ENCODE assay signal across 1 cellular context in the genomic region with DNA sequence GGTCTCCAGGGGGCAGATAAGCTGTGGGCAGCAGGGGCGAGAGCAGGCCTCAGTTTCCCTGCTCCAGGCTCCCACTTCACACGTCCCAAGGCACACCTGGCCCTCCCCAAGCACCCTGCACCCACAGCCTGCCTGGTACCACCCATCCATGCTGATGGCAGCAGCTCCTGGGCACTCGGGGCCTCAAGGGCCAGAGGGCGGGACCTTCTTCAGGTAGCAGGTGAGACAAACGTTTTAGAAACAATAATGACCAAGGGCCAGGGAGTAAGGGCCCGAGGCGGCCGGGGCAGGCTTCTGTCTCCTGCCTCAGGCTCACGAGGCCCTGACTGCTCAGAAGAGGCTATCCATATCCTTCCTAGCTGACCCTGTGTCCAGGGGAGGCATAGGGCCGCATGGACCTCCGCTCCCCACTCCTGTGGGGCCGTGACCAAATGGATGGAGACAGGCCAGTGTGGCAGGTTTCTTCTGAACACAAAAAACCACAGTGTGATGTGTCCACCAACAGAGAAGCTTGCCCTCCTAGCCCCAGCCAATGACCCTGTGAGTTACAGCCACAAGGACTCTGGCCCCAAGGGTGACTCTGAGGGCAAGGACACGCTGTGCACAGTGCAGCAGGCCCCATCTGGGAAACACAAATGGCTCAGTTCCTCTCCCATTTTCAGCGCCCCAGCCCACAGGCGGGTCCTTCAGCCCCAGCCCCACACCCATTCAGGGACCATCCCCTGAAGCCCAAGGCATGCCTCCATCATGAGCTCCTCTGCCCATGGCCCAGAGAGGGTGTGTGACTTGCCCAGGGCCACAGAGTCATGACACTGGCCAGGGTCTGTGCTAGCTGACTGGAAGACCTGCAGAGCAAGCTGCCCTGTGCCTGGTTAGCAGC.
TF ChIP-seq lines count a peak whose summit lies in the region.

No MANE protein-coding gene starts in this region.

TF ChIP-seq in H1, 55 proteins besides CTCF, POLR2A, EP300 and RAD21:
- TF ChIP-seq NRF1 (IDR thresholded peaks at IDR 0.05; ENCODE audit: low read depth, low read length) (no peak), TCF12 (IDR thresholded peaks at IDR 0.05; ENCODE audit: low read depth, low read length) (no peak), GTF2F1 (IDR thresholded peaks at IDR 0.05; ENCODE audit: borderline replicate concordance, low read depth, low read length) (no peak), CHD2 (IDR thresholded peaks at IDR 0.05; ENCODE audit: low read length) (no peak), YY1 (IDR thresholded peaks at IDR 0.05; ENCODE audit: low read depth, low read length) (no peak), RXRA (IDR thresholded peaks at IDR 0.05; ENCODE audit: insufficient read depth, low read depth, low read length) (no peak), PHF8 (conservative IDR thresholded peaks at IDR 0.05; ENCODE audit: low read depth, low read length) (no peak), CTBP2 (IDR thresholded peaks at IDR 0.05; ENCODE audit: borderline replicate concordance, insufficient read depth, insufficient read length, low read length) (no peak), GABPA (IDR thresholded peaks at IDR 0.05; ENCODE audit: borderline replicate concordance, insufficient read depth, low read length) (no peak), JUN (IDR thresholded peaks at IDR 0.05; ENCODE audit: low read depth, low read length) (no peak), SIX5 (IDR thresholded peaks at IDR 0.05; ENCODE audit: low read depth, low read length) (no peak), TAF1 (IDR thresholded peaks at IDR 0.05; ENCODE audit: low read depth, low read length) (no peak), JUND (IDR thresholded peaks at IDR 0.05; ENCODE audit: low read length) (no peak), SP1 (IDR thresholded peaks at IDR 0.05; ENCODE audit: low read depth, low read length) (no peak), HDAC2 (IDR thresholded peaks at IDR 0.05; ENCODE audit: borderline replicate concordance in 1 of 2, low read depth in 2 of 2, low read length in 2 of 2) (no peak), NANOG (IDR thresholded peaks at IDR 0.05; ENCODE audit: insufficient read depth, low read depth, low read length, poor library complexity, severe bottlenecking) (no peak)
- TF ChIP-seq, protein P1, sequence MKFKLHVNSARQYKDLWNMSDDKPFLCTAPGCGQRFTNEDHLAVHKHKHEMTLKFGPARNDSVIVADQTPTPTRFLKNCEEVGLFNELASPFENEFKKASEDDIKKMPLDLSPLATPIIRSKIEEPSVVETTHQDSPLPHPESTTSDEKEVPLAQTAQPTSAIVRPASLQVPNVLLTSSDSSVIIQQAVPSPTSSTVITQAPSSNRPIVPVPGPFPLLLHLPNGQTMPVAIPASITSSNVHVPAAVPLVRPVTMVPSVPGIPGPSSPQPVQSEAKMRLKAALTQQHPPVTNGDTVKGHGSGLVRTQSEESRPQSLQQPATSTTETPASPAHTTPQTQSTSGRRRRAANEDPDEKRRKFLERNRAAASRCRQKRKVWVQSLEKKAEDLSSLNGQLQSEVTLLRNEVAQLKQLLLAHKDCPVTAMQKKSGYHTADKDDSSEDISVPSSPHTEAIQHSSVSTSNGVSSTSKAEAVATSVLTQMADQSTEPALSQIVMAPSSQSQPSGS (IDR thresholded peaks at IDR 0.05; ENCODE audit: low read length): no peak
